8 cellular contexts compared by ENCODE assay signal in genomic region chr17:30477758-30478115, GRCh38. TPM values are rescaled to one million over a fixed set of nuclear protein-coding genes. Genes with fewer than 3 reads are reported as not detected.
A peak's percentile ranks its signal among the peaks of the same experiment; 100 is the strongest.
DNase-seq lines count a peak whose midpoint lies in the region; ATAC-seq and FAIRE-seq lines count a peak whose summit lies in the region.

No MANE protein-coding gene starts in this region.

- DNase-seq in Ammon's horn (ENCODE audit: low spot score) (peak; percentile 8), fibroblast of gingiva (ENCODE audit: low read depth) (peak; percentile 8), neuronal stem cell (ENCODE audit: low spot score) (no peak), RCC 7860 (ENCODE audit: low spot score) (no peak), MV-4-11 (lab: John Stamatoyannopoulos, UW) (no peak)

- peak overlapping the region; percentile 54 for H2BK5ac ChIP-seq in neuronal stem cell (ENCODE audit: low read length)

- peak overlapping the region; percentile 76 for H2AK5ac ChIP-seq in neuronal stem cell (ENCODE audit: low read depth, low read length)

- H3K36me3 Mint-ChIP-seq in T-helper 1 cell treated with Interleukin-12 subunit alpha and Interleukin-12 subunit beta and Interleukin-4 antibody, amounts not matched to agents 30 μg/mL and 1 μg/mL, for 36 hours (ENCODE audit: low read depth) = peaks cover 12% of the 10 kb centered on the region

- no peak overlapping the region for H2BK12ac ChIP-seq in neuronal stem cell (ENCODE audit: low read length)

- H3K4me1 ChIP-seq in neuronal stem cell (ENCODE audit: control insufficient read depth in 2 of 2, insufficient read depth in 1 of 2, low read depth in 1 of 2, low read length in 2 of 2) = peaks cover 2 to 3% of the 10 kb centered on the region in 2 donors

- peak overlapping the region; percentile 88 for H2AFZ ChIP-seq in neuronal stem cell (ENCODE audit: low read length)

- H3K79me1 ChIP-seq in neuronal stem cell (ENCODE audit: low read depth, low read length) = peaks cover 2% of the 10 kb centered on the region

- peak overlapping the region; percentile 99 for H3K18ac ChIP-seq in neuronal stem cell (ENCODE audit: low read length)

- ATAC-seq in GM21529 (IDR thresholded peaks at IDR 0.05; ENCODE audit: unreplicated experiment) (peak; percentile 12), HG02678 (IDR thresholded peaks at IDR 0.05; ENCODE audit: unreplicated experiment) (no peak)

- H3K27me3 ChIP-seq in neuronal stem cell (ENCODE audit: control insufficient read depth in 3 of 3, insufficient read depth in 3 of 3, low read depth in 1 of 3, low read length in 3 of 3) = no peaks in the 10 kb centered on the region

- peak overlapping the region; percentile 82 to 95 for H3K4me3 ChIP-seq in neuronal stem cell (ENCODE audit: low read length in 2 of 2)

- peak overlapping the region; percentile 85 for H3K9ac ChIP-seq in neuronal stem cell (ENCODE audit: low read depth, low read length, poor library complexity)

- no peak overlapping the region for H3K14ac ChIP-seq in neuronal stem cell (ENCODE audit: low read length)

- no peaks in the 10 kb centered on the region for H3K9me3 ChIP-seq in neuronal stem cell (replicated peaks in 1 of 2; ENCODE audit: control insufficient read depth in 2 of 2, insufficient read depth in 1 of 2, low read depth in 1 of 2, low read length in 2 of 2)

- H3K9me3 Mint-ChIP-seq in T-helper 1 cell treated with Interleukin-12 subunit alpha and Interleukin-12 subunit beta and Interleukin-4 antibody, amounts not matched to agents 30 μg/mL and 1 μg/mL, for 36 hours = no peaks in the 10 kb centered on the region

- H3K4me3 Mint-ChIP-seq in T-helper 1 cell treated with Interleukin-12 subunit alpha and Interleukin-12 subunit beta and Interleukin-4 antibody, amounts not matched to agents 30 μg/mL and 1 μg/mL, for 36 hours = peak overlapping the region; percentile 95

- FAIRE-seq in RCC 7860 (lab: Jason Lieb, UNC) = no peak

- H3K4ac ChIP-seq in neuronal stem cell (ENCODE audit: low read length) = no peak overlapping the region

- no peak overlapping the region for H3K27ac ChIP-seq in neuronal stem cell (replicated peaks; ENCODE audit: low read length)

- H4K91ac ChIP-seq in neuronal stem cell (ENCODE audit: low read depth, low read length, poor library complexity) = no peak overlapping the region

- H3K4me2 ChIP-seq in neuronal stem cell (ENCODE audit: insufficient read depth, low read length, poor library complexity, severe bottlenecking) = peak overlapping the region; percentile 85

- H3K27me3 Mint-ChIP-seq in T-helper 1 cell treated with Interleukin-12 subunit alpha and Interleukin-12 subunit beta and Interleukin-4 antibody, amounts not matched to agents 30 μg/mL and 1 μg/mL, for 36 hours (ENCODE audit: low read depth) = no peaks in the 10 kb centered on the region

- H3K4me1 Mint-ChIP-seq in T-helper 1 cell treated with Interleukin-12 subunit alpha and Interleukin-12 subunit beta and Interleukin-4 antibody, amounts not matched to agents 30 μg/mL and 1 μg/mL, for 36 hours (ENCODE audit: low read depth) = peaks cover 18% of the 10 kb centered on the region

- peak overlapping the region; percentile 93 for H3K27ac Mint-ChIP-seq in T-helper 1 cell treated with Interleukin-12 subunit alpha and Interleukin-12 subunit beta and Interleukin-4 antibody, amounts not matched to agents 30 μg/mL and 1 μg/mL, for 36 hours

- no CpG with 5 or more reads among the region's 10 CpGs for WGBS in neuronal stem cell (ENCODE audit: extremely low coverage in 2 of 2, insufficient read length in 2 of 2, insufficient replicate concordance in 1 of 2), 2 donors

- H3K36me3 ChIP-seq in neuronal stem cell (replicated peaks in 1 of 2; ENCODE audit: control insufficient read depth in 2 of 2, insufficient read depth in 2 of 2, low read length in 2 of 2) = peaks cover 1 to 40% of the 10 kb centered on the region in 2 donors

- no peak overlapping the region for H2BK120ac ChIP-seq in neuronal stem cell (ENCODE audit: low read depth, low read length)

- H4K8ac ChIP-seq in neuronal stem cell (ENCODE audit: low read depth, low read length) = no peak overlapping the region

- H2BK15ac ChIP-seq in neuronal stem cell (ENCODE audit: low read length) = no peak overlapping the region

- peak overlapping the region; percentile 50 for H3K23ac ChIP-seq in neuronal stem cell (ENCODE audit: low read depth, low read length, poor library complexity)

RNA-seq across cellular contexts. Expression of gene GOSR1, which starts 0.5 kb away (rescaled TPM):
- polyA plus RNA-seq in neuronal stem cell (2013, experiment 1 of 2) = 28.1 TPM
- 30.2 TPM for polyA plus RNA-seq in neuronal stem cell (2013, experiment 2 of 2)

Comparison
In these comparisons a context has a peak if more than half of its experiments do, and no peak if none do; other contexts are left out.
1. DNase-seq: peak in Ammon's horn (single experiment) and fibroblast of gingiva (single experiment); none in neuronal stem cell (single experiment), RCC 7860 (single experiment) and MV-4-11 (single experiment).